In genomic region chr1:33342041-33342723, GRCh38 we compare ENCODE assay signal across 9 cellular contexts. TPM values are rescaled to one million over a fixed set of nuclear protein-coding genes. Genes with fewer than 3 reads are reported as not detected.
DNase-seq lines count a peak whose midpoint lies in the region; ATAC-seq and TF ChIP-seq lines count a peak whose summit lies in the region.
"Had no signal": no experiment of that assay in that cellular context is flagged by ENCODE, and none has a peak within 500 bp of the region (broad histone marks: within the 10 kb centered on the region; RNA-seq: fewer than 3 reads in every experiment).

No MANE protein-coding gene starts in this region.

- H3K4me1 ChIP-seq in HUES6 (ENCODE audit: control insufficient read depth, insufficient read depth, low read length), result peaks cover 65% of the 10 kb centered on the region

- H3K36me3 Mint-ChIP-seq in nephron (ENCODE audit: low read depth), result peaks cover 36% of the 10 kb centered on the region
- peaks cover 9% of the 10 kb centered on the region for H3K36me3 Mint-ChIP-seq in activated T-cell treated with anti-CD3 and anti-CD28 coated beads, Interleukin-2, amount 50 U/mL, for 4 hours (ENCODE audit: insufficient read depth)

- H3K27me3 Mint-ChIP-seq in nephron (ENCODE audit: low read depth), result no peaks in the 10 kb centered on the region
- H3K27me3 Mint-ChIP-seq in activated T-cell treated with anti-CD3 and anti-CD28 coated beads, Interleukin-2, amount 50 U/mL, for 4 hours (ENCODE audit: low read depth), result no peaks in the 10 kb centered on the region
- H3K27me3 Mint-ChIP-seq: activated naive CD8-positive, alpha-beta T cell treated with anti-CD3 and anti-CD28 coated beads, Interleukin-2, amount 10 ng/mL, durations not matched to agents 7 days and 5 days had no signal

- H3K36me3 ChIP-seq in HUES6 (ENCODE audit: control insufficient read depth, insufficient read depth, low read length), result no peaks in the 10 kb centered on the region

- peaks cover 72% of the 10 kb centered on the region for H3K27me3 ChIP-seq in HUES6 (ENCODE audit: control insufficient read depth, insufficient read depth, low read length)

- peaks cover 89% of the 10 kb centered on the region for H3K4me1 Mint-ChIP-seq in nephron
- peaks cover 45% of the 10 kb centered on the region for H3K4me1 Mint-ChIP-seq in activated T-cell treated with anti-CD3 and anti-CD28 coated beads, Interleukin-2, amount 50 U/mL, for 4 hours (ENCODE audit: low read depth)

- H3K4me3 Mint-ChIP-seq in nephron, result peak overlapping the region; percentile 47 to 75 (median 62)
- H3K4me3 Mint-ChIP-seq in activated T-cell treated with anti-CD3 and anti-CD28 coated beads, Interleukin-2, amount 50 U/mL, for 4 hours, result no peak overlapping the region
- H3K4me3 Mint-ChIP-seq: activated naive CD8-positive, alpha-beta T cell treated with anti-CD3 and anti-CD28 coated beads, Interleukin-2, amount 10 ng/mL, durations not matched to agents 7 days and 5 days had no signal

- H3K9ac ChIP-seq in HUES6 (ENCODE audit: low read length), result no peak overlapping the region

- H3K9me3 ChIP-seq in HUES6 (ENCODE audit: control insufficient read depth, insufficient read depth, low read depth, low read length), result no peaks in the 10 kb centered on the region

- H3K9me3 Mint-ChIP-seq in nephron, result no peaks in the 10 kb centered on the region
- H3K9me3 Mint-ChIP-seq in activated T-cell treated with anti-CD3 and anti-CD28 coated beads, Interleukin-2, amount 50 U/mL, for 4 hours, result no peaks in the 10 kb centered on the region
- H3K9me3 Mint-ChIP-seq: activated naive CD8-positive, alpha-beta T cell treated with anti-CD3 and anti-CD28 coated beads, Interleukin-2, amount 10 ng/mL, durations not matched to agents 7 days and 5 days had no signal

- ATAC-seq in HG03025 (IDR thresholded peaks at IDR 0.05; ENCODE audit: low FRiP score, unreplicated experiment), result no peak
- no peak for ATAC-seq in activated T-cell treated with anti-CD3 and anti-CD28 coated beads, Interleukin-2, amount 50 U/mL, for 4 hours
- ATAC-seq in HG03175 (IDR thresholded peaks at IDR 0.05; ENCODE audit: unreplicated experiment), result no peak

- TF ChIP-seq CTCF in 22Rv1 (IDR thresholded peaks at IDR 0.05), result no peak
- TF ChIP-seq CTCF in nephron (IDR thresholded peaks at IDR 0.05; ENCODE audit: unreplicated experiment in 3 of 3), result no peak

- H3K27ac ChIP-seq in 22Rv1, result peak overlapping the region; percentile 55
- H3K27ac ChIP-seq in HUES6 (ENCODE audit: low read depth, low read length), result no peak overlapping the region

- peak overlapping the region; percentile 5; the same call in 1 of the 2 replicates for H3K4me3 ChIP-seq in HUES6 (ENCODE audit: low read depth, low read length)

- H3K27ac Mint-ChIP-seq in nephron, result peak overlapping the region; percentile 76 to 94 (median 88)
- H3K27ac Mint-ChIP-seq: activated naive CD8-positive, alpha-beta T cell treated with anti-CD3 and anti-CD28 coated beads, Interleukin-2, amount 10 ng/mL, durations not matched to agents 7 days and 5 days had no signal

- DNase-seq in RKO (ENCODE audit: low spot score), result peak; percentile 51
- DNase-seq in fibroblast of gingiva (ENCODE audit: low read depth), result peak; percentile 98
- no peak for DNase-seq in activated T-cell treated with anti-CD3 and anti-CD28 coated beads, Interleukin-2, amount 50 U/mL, for 4 hours
- DNase-seq: activated naive CD8-positive, alpha-beta T cell treated with anti-CD3 and anti-CD28 coated beads, Interleukin-2, amount 10 ng/mL, durations not matched to agents 7 days and 5 days had no signal

RNA-seq across cellular contexts. Expression of gene A3GALT2, which starts 21.3 kb away (rescaled TPM):
- under 1 TPM in 1 of 3 donors, not detected in 2; 0.30 TPM for total RNA-seq in activated T-cell treated with anti-CD3 and anti-CD28 coated beads, Interleukin-2, amount 50 U/mL, for 4 hours
